In genomic region chr18:24076136-24076597, GRCh38 we compare ENCODE assay signal across 8 cellular contexts.
A peak's percentile ranks its signal among the peaks of the same experiment; 100 is the strongest.
DNase-seq lines count a peak whose midpoint lies in the region; ATAC-seq, FAIRE-seq and TF ChIP-seq lines count a peak whose summit lies in the region.
"Not testable (repeated sequence)": the region's sequence is repeated elsewhere in the genome, so short reads cannot be mapped to it uniquely, and the experiment has no call there.

No MANE protein-coding gene starts in this region.

- H3K4me1 Mint-ChIP-seq in astrocyte (ENCODE audit: low read depth, unreplicated experiment), result not testable (repeated sequence)

- TF ChIP-seq CTCF in GM06990 (IDR thresholded peaks at IDR 0.05; ENCODE audit: insufficient read depth, low read length, poor library complexity, severe bottlenecking) (peak; percentile 49), astrocyte (IDR thresholded peaks at IDR 0.05; ENCODE audit: insufficient read depth, low read depth, low read length) (peak; percentile 42), left ventricle myocardium inferior (IDR thresholded peaks at IDR 0.05; ENCODE audit: borderline replicate concordance) (peak; percentile 54), thoracic aorta (IDR thresholded peaks at IDR 0.05) (peak; percentile 24)

- not testable (repeated sequence) for H3K9ac ChIP-seq in astrocyte (ENCODE audit: low read length)

- not testable (repeated sequence) for H3K4me1 ChIP-seq in astrocyte (ENCODE audit: insufficient read depth, low read length)
- H3K4me1 ChIP-seq in left ventricle myocardium inferior (peaks cover 27% of the 10 kb centered on the region), thoracic aorta (ENCODE audit: control insufficient read depth in 1 of 2, low read depth in 2 of 2) (peaks cover 0 to 23% of the 10 kb centered on the region in 2 donors)

- intact Hi-C loops in left ventricle myocardium inferior (cut with micrococcal nuclease), result not testable (repeated sequence)

- not testable (repeated sequence) for H3K27ac ChIP-seq in astrocyte (ENCODE audit: low read depth, low read length)
- H3K27ac ChIP-seq in left ventricle myocardium inferior (replicated peaks), result peak overlapping the region; percentile 86
- peak overlapping the region; percentile 49 to 76 for H3K27ac ChIP-seq in thoracic aorta

- H3K27ac Mint-ChIP-seq in astrocyte (ENCODE audit: unreplicated experiment), result peak overlapping the region; percentile 34

- H3K9me3 ChIP-seq in astrocyte (ENCODE audit: insufficient read depth, low read depth, low read length); left ventricle myocardium inferior (replicated peaks); thoracic aorta: not testable (repeated sequence)

- not testable (repeated sequence) for H3K9me3 Mint-ChIP-seq in astrocyte (ENCODE audit: unreplicated experiment)

- DNase-seq in GM06990 (ENCODE audit: extremely low read depth, insufficient read length) (peak; percentile 56), NCI-H748 treated with DMSO at 0.1 percent for 48 hours (lab: John Stamatoyannopoulos, UW) (peak; percentile 41), astrocyte (ENCODE audit: low read depth) (peak; percentile 99), left ventricle myocardium inferior (peak; percentile 80), pulmonary artery endothelial cell (ENCODE audit: low read depth, low spot score) (peak; percentile 26), thoracic aorta (ENCODE audit: low spot score) (peak; percentile 36)

- not testable (repeated sequence) for H3K36me3 Mint-ChIP-seq in astrocyte (ENCODE audit: low read depth, unreplicated experiment)

- not testable (repeated sequence) for H3K27me3 ChIP-seq in GM06990 (replicated peaks; ENCODE audit: control insufficient read depth, insufficient read depth, low read length); astrocyte (ENCODE audit: insufficient read depth, low read length); left ventricle myocardium inferior (ENCODE audit: low read depth); thoracic aorta (replicated peaks; ENCODE audit: insufficient read depth)

- not testable (repeated sequence) for H3K27me3 Mint-ChIP-seq in astrocyte (ENCODE audit: low read depth, unreplicated experiment)

- H2AFZ ChIP-seq in astrocyte (ENCODE audit: low read depth, low read length), result peak overlapping the region; percentile 26

- peak overlapping the region; percentile 30 for H3K4me2 ChIP-seq in astrocyte (ENCODE audit: low read length)

- H4K20me1 ChIP-seq in astrocyte (ENCODE audit: insufficient read depth, low read length), result not testable (repeated sequence)

- not testable (repeated sequence) for H3K4me3 ChIP-seq in GM06990 (replicated peaks; ENCODE audit: low read depth, low read length); astrocyte (ENCODE audit: insufficient read depth, low read depth, low read length); left ventricle myocardium inferior
- H3K4me3 ChIP-seq in thoracic aorta, result peak overlapping the region; percentile 19

- H3K4me3 Mint-ChIP-seq in astrocyte (ENCODE audit: unreplicated experiment), result not testable (repeated sequence)

- ATAC-seq in HG03378 (IDR thresholded peaks at IDR 0.05; ENCODE audit: unreplicated experiment) (peak; percentile 71), thoracic aorta (ENCODE audit: insufficient number of reproducible peaks, low FRiP score, low read depth) (peak; percentile 88)
- peak; percentile 99 to 100 for ATAC-seq in activated CD4-positive, CD25-positive, alpha-beta regulatory T cell treated with anti-CD3 and anti-CD28 coated beads, Interleukin-2, amount 50 U/mL, for 24 hours

- H3K36me3 ChIP-seq in GM06990 (ENCODE audit: control insufficient read depth, insufficient read depth, low read length); astrocyte (ENCODE audit: insufficient read depth, low read length); left ventricle myocardium inferior; thoracic aorta: not testable (repeated sequence)

- FAIRE-seq in astrocyte (lab: Jason Lieb, UNC), result not testable (repeated sequence)

- H3K79me2 ChIP-seq in astrocyte (ENCODE audit: insufficient read depth, low read length), result not testable (repeated sequence)

Comparison
In these comparisons a context has a peak if more than half of its experiments do, and no peak if none do; other contexts are left out.
1. DNase-seq: peak in every context shown above with its lines; median percentile 99 in astrocyte; 80 in left ventricle myocardium inferior; 56 in GM06990; 41 in NCI-H748 treated with DMSO at 0.1 percent for 48 hours; 36 in thoracic aorta; 26 in pulmonary artery endothelial cell.